ENCODE assay signal across 14 cellular contexts in the genomic region with DNA sequence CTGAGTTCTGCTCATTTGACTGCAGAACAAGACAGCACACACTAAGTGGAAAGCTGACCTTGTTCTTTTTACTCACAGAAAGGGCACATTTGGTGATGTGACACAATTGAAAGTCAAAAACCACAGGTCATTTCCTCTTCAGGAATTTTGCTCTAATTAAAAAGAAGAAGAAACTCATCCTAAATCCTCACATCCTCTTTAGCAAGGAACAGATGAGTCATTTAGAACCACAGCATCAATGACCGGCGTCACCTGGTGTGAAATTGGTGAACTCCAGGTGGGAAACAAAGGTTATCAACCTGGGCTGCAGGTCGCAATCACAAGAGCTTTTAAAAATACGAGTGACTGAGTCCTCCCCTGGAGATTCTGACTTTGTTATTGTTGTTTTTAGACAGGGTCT. TPM values are rescaled to one million over a fixed set of nuclear protein-coding genes. Genes with fewer than 3 reads are reported as not detected.
DNase-seq lines count a peak whose midpoint lies in the region; ATAC-seq, FAIRE-seq and TF ChIP-seq lines count a peak whose summit lies in the region.
"Had no signal": no experiment of that assay in that cellular context is flagged by ENCODE, and none has a peak within 500 bp of the region (broad histone marks: within the 10 kb centered on the region; RNA-seq: fewer than 3 reads in every experiment).

No MANE protein-coding gene starts in this region.

- peak; percentile 59 for FAIRE-seq in GM18507 (lab: Jason Lieb, UNC)
- FAIRE-seq: colon had no signal

- peaks cover 18 to 27% of the 10 kb centered on the region in 2 donors for H3K4me1 Mint-ChIP-seq in effector memory CD8-positive, alpha-beta T cell (ENCODE audit: low read depth in 2 of 2)

- H3K36me3 ChIP-seq in H7 (replicated peaks; ENCODE audit: control insufficient read depth, insufficient read depth, low read length): no peaks in the 10 kb centered on the region

- H3K4me3 Mint-ChIP-seq in effector memory CD8-positive, alpha-beta T cell: no peak overlapping the region
- H3K4me3 Mint-ChIP-seq: activated naive CD4-positive, alpha-beta T cell treated with anti-CD3 and anti-CD28 coated beads, Interleukin-2, amount 50 U/mL, for 24 hours had no signal

- peaks cover 39% of the 10 kb centered on the region for H3K36me3 Mint-ChIP-seq in effector memory CD8-positive, alpha-beta T cell (ENCODE audit: insufficient read depth)
- H3K36me3 Mint-ChIP-seq: activated naive CD4-positive, alpha-beta T cell treated with anti-CD3 and anti-CD28 coated beads, Interleukin-2, amount 50 U/mL, for 24 hours had no signal

- TF ChIP-seq POLR2A in NB4 (IDR thresholded peaks at IDR 0.05; ENCODE audit: extremely low read depth, insufficient read length): no peak

- ATAC-seq in GM21390 (IDR thresholded peaks at IDR 0.05; ENCODE audit: unreplicated experiment): no peak
- no peak for ATAC-seq in effector memory CD8-positive, alpha-beta T cell (replicated peaks)

- no peak overlapping the region for H3K27ac Mint-ChIP-seq in effector memory CD8-positive, alpha-beta T cell
- H3K27ac Mint-ChIP-seq: activated naive CD4-positive, alpha-beta T cell treated with anti-CD3 and anti-CD28 coated beads, Interleukin-2, amount 50 U/mL, for 24 hours had no signal

- no peak for TF ChIP-seq CTCF in NB4 (IDR thresholded peaks at IDR 0.05; ENCODE audit: low read depth, low read length)

- H3K9me3 Mint-ChIP-seq in effector memory CD8-positive, alpha-beta T cell: peaks cover 0 to 1% of the 10 kb centered on the region in 2 donors
- H3K9me3 Mint-ChIP-seq: activated naive CD4-positive, alpha-beta T cell treated with anti-CD3 and anti-CD28 coated beads, Interleukin-2, amount 50 U/mL, for 24 hours had no signal

- H3K4me3 ChIP-seq in H7 (ENCODE audit: insufficient read depth, low read depth, low read length) (no peak overlapping the region), NB4 (ENCODE audit: low read depth, low read length) (no peak overlapping the region)

- H3K27me3 ChIP-seq in H7 (ENCODE audit: control insufficient read depth, insufficient read depth, low read length): no peaks in the 10 kb centered on the region

- no peak for DNase-seq in GM18507 (ENCODE audit: extremely low spot score, insufficient read length, low read depth)
- DNase-seq in H7: peak; percentile 16
- peak; percentile 2 for DNase-seq in NB4 (ENCODE audit: low read depth)
- peak; percentile 21 for DNase-seq in iPS-NIHi7 (ENCODE audit: extremely low spot score)
- no peak for DNase-seq in NCI-H187 (lab: John Stamatoyannopoulos, UW)
- no peak for DNase-seq in OCI-M1 (lab: John Stamatoyannopoulos, UW)
- no peak for DNase-seq in effector memory CD8-positive, alpha-beta T cell
- DNase-seq: NCI-H510A treated with DMSO at 0.1 percent for 48 hours had no signal

- peaks cover 4 to 17% of the 10 kb centered on the region in 2 donors for H3K27me3 Mint-ChIP-seq in effector memory CD8-positive, alpha-beta T cell

RNA-seq across cellular contexts. Expression of a gene that starts 2.9 kb away (rescaled TPM):
- total RNA-seq in H7 (2014; rRNA removed; shearing (Covaris generic)): not detected in 2 replicates
- total RNA-seq: LHCN-M2, pulmonary artery endothelial cell, temporal lobe had no signal

RNA-seq across cellular contexts. Expression of a gene that starts 4.1 kb away (rescaled TPM):
- not detected in 2 replicates for total RNA-seq in H7 (2014; rRNA removed; shearing (Covaris generic))
- total RNA-seq: LHCN-M2, pulmonary artery endothelial cell, temporal lobe had no signal

Comparison
In these comparisons a context has a peak if more than half of its experiments do, and no peak if none do; other contexts are left out.
1. DNase-seq: peak in H7 (single experiment), NB4 (single experiment) and iPS-NIHi7 (single experiment); none in GM18507 (single experiment), NCI-H187 (0 of 2), OCI-M1 (single experiment) and effector memory CD8-positive, alpha-beta T cell (0 of 3).